ENCODE assay signal across 16 cellular contexts in genomic region chr22:26677217-26677616, GRCh38. TPM values are rescaled to one million over a fixed set of nuclear protein-coding genes. Genes with fewer than 3 reads are reported as not detected.
"Had no signal": no experiment of that assay in that cellular context is flagged by ENCODE, and none has a peak within 500 bp of the region (broad histone marks: within the 10 kb centered on the region; RNA-seq: fewer than 3 reads in every experiment).

No MANE protein-coding gene starts in this region.

- H3K27me3 ChIP-seq: hepatocyte had no signal

- FAIRE-seq: small intestine had no signal

- ATAC-seq: right cardiac atrium had no signal

- H3K9me3 Mint-ChIP-seq: activated T-helper 2 cell treated with anti-CD3 and anti-CD28 coated beads, Interferon-gamma antibody, Interleukin-2, Interleukin-4, amounts not matched to agents 10 μg/mL and 5 μg/mL and 100 μg/mL, durations not matched to agents 14 hours and 24 hours and 36 hours had no signal

- H3K27ac ChIP-seq: hepatocyte had no signal

- H3K27ac Mint-ChIP-seq: activated T-helper 2 cell treated with anti-CD3 and anti-CD28 coated beads, Interferon-gamma antibody, Interleukin-2, Interleukin-4, amounts not matched to agents 10 μg/mL and 5 μg/mL and 100 μg/mL, durations not matched to agents 14 hours and 24 hours and 36 hours had no signal

- H3K4me2 ChIP-seq: hepatocyte had no signal

- H3K4me3 ChIP-seq: hepatocyte had no signal

- DNase-seq: activated CD4-positive, alpha-beta T cell treated with anti-CD3 and anti-CD28 coated beads for 1 hour; activated naive CD4-positive, alpha-beta T cell treated with anti-CD3 and anti-CD28 coated beads, Interleukin-2, amount 50 U/mL, for 16 hours; anterior cingulate cortex; dermis blood vessel endothelial cell; kidney glomerular epithelial cell; right cardiac atrium; small intestine; T-helper 9 cell; trophoblast cell had no signal

- H2AFZ ChIP-seq: hepatocyte had no signal

RNA-seq across cellular contexts. Expression of gene CRYBA4, which starts 55.5 kb away (rescaled TPM):
- total RNA-seq: activated T-helper 2 cell treated with anti-CD3 and anti-CD28 coated beads, Interferon-gamma antibody, Interleukin-2, Interleukin-4, amounts not matched to agents 10 μg/mL and 5 μg/mL and 100 μg/mL, durations not matched to agents 14 hours and 24 hours and 36 hours; cerebellum; dermis blood vessel endothelial cell; hepatocyte; lower leg skin; mesenteric fat pad; posterior vena cava; right cardiac atrium had no signal
- polyA plus RNA-seq: esophagus, hepatocyte, right cardiac atrium had no signal

RNA-seq across cellular contexts. Expression of gene CRYBB1, which starts 59.4 kb away (rescaled TPM):
- total RNA-seq: activated T-helper 2 cell treated with anti-CD3 and anti-CD28 coated beads, Interferon-gamma antibody, Interleukin-2, Interleukin-4, amounts not matched to agents 10 μg/mL and 5 μg/mL and 100 μg/mL, durations not matched to agents 14 hours and 24 hours and 36 hours; dermis blood vessel endothelial cell; hepatocyte had no signal
- polyA plus RNA-seq: hepatocyte had no signal
